ENCODE assay signal across 17 cellular contexts in the genomic region with DNA sequence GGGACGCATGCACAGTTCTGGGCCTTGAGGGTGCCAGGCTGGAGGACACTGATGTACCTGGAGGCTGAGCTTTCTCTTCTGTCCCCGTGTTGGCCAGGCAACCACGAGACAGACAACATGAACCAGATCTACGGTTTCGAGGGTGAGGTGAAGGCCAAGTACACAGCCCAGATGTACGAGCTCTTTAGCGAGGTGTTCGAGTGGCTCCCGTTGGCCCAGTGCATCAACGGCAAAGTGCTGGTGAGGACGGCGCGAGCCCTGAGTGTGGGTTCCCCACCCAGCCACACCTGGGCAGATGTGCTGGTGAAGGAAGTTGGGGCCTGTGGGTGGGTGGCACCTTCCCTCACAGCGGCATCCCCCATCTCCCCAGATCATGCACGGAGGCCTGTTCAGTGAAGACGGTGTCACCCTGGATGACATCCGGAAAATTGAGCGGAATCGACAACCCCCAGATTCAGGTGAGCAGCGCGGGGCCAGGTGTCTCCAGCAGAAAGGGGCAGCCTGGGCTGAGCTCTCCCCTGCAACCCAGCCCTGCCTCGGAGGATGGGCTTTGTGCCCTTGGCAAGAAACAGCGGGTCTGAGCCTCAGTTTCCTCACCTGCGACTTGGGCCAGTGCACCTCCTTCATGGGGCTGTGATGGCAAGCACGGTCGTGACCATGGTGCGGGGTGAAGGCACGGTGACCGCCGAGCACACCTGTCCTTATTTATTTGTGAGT. TPM values are rescaled to one million over a fixed set of nuclear protein-coding genes. Genes with fewer than 3 reads are reported as not detected.
"Had no signal": no experiment of that assay in that cellular context is flagged by ENCODE, and none has a peak within 500 bp of the region (broad histone marks: within the 10 kb centered on the region; RNA-seq: fewer than 3 reads in every experiment).

No MANE protein-coding gene starts in this region.

- H3K9me3 ChIP-seq: colonic mucosa, esophagus muscularis mucosa, ovary, tibial artery had no signal

- H3K4me1 Mint-ChIP-seq: activated CD4-positive, alpha-beta T cell treated with anti-CD3 and anti-CD28 coated beads, Interleukin-2, amount 10 ng/mL, durations not matched to agents 7 days and 5 days; activated T-helper 17 cell treated with anti-CD3 and anti-CD28 coated beads, Interleukin-2, amount 50 U/mL, for 72 hours had no signal

- H3K9me3 Mint-ChIP-seq: activated CD4-positive, alpha-beta T cell treated with anti-CD3 and anti-CD28 coated beads, Interleukin-2, amount 10 ng/mL, durations not matched to agents 7 days and 5 days; activated T-helper 17 cell treated with anti-CD3 and anti-CD28 coated beads, Interleukin-2, amount 50 U/mL, for 72 hours had no signal

- H3K27me3 Mint-ChIP-seq: activated CD4-positive, alpha-beta T cell treated with anti-CD3 and anti-CD28 coated beads, Interleukin-2, amount 10 ng/mL, durations not matched to agents 7 days and 5 days; activated T-helper 17 cell treated with anti-CD3 and anti-CD28 coated beads, Interleukin-2, amount 50 U/mL, for 72 hours had no signal

- H3K27ac Mint-ChIP-seq: activated CD4-positive, alpha-beta T cell treated with anti-CD3 and anti-CD28 coated beads, Interleukin-2, amount 10 ng/mL, durations not matched to agents 7 days and 5 days; activated T-helper 17 cell treated with anti-CD3 and anti-CD28 coated beads, Interleukin-2, amount 50 U/mL, for 72 hours had no signal

- H3K4me3 Mint-ChIP-seq: activated CD4-positive, alpha-beta T cell treated with anti-CD3 and anti-CD28 coated beads, Interleukin-2, amount 10 ng/mL, durations not matched to agents 7 days and 5 days; activated T-helper 17 cell treated with anti-CD3 and anti-CD28 coated beads, Interleukin-2, amount 50 U/mL, for 72 hours had no signal

- DNase-seq: activated CD4-positive, alpha-beta T cell treated with anti-CD3 and anti-CD28 coated beads, Interleukin-2, amount 10 ng/mL, durations not matched to agents 7 days and 5 days; activated CD8-positive, alpha-beta memory T cell treated with anti-CD3 and anti-CD28 coated beads for 24 hours; activated naive CD4-positive, alpha-beta T cell treated with anti-CD3 and anti-CD28 coated beads, Interleukin-2, amount 50 U/mL, for 16 hours; amniotic stem cell; caudate nucleus; colonic mucosa; hippocampal formation; midbrain; stimulated activated CD4-positive, alpha-beta T cell treated with anti-CD3 and anti-CD28 coated beads, Interleukin-15, amount 100 ng/mL, for 24 hours; stimulated activated CD4-positive, alpha-beta T cell treated with anti-CD3 and anti-CD28 coated beads, Interleukin-4, amount 100 ng/mL, for 1 hour; stimulated activated naive CD4-positive, alpha-beta T cell had no signal

- ATAC-seq: activated T-helper 17 cell treated with anti-CD3 and anti-CD28 coated beads, Interleukin-2, amount 50 U/mL, for 72 hours had no signal

RNA-seq across cellular contexts. Expression of a gene that starts 26.2 kb away (rescaled TPM):
- total RNA-seq: activated CD4-positive, alpha-beta T cell treated with anti-CD3 and anti-CD28 coated beads, Interleukin-2, amount 10 ng/mL, durations not matched to agents 7 days and 5 days; activated T-helper 17 cell treated with anti-CD3 and anti-CD28 coated beads, Interleukin-2, amount 50 U/mL, for 72 hours; T-helper 2 cell treated with Interferon-gamma antibody and Interleukin-4, amounts not matched to agents 100 ng/mL and 5 ng/mL, for 36 hours had no signal

RNA-seq across cellular contexts. Expression of a gene that starts 41.6 kb away (rescaled TPM):
- total RNA-seq: activated CD4-positive, alpha-beta T cell treated with anti-CD3 and anti-CD28 coated beads, Interleukin-2, amount 10 ng/mL, durations not matched to agents 7 days and 5 days; activated T-helper 17 cell treated with anti-CD3 and anti-CD28 coated beads, Interleukin-2, amount 50 U/mL, for 72 hours; subcutaneous adipose tissue; T-helper 2 cell treated with Interferon-gamma antibody and Interleukin-4, amounts not matched to agents 100 ng/mL and 5 ng/mL, for 36 hours had no signal
